ENCODE assay signal across 12 cellular contexts in genomic region chr1:53511933-53512806, GRCh38. TPM values are rescaled to one million over a fixed set of nuclear protein-coding genes. Genes with fewer than 3 reads are reported as not detected.
DNase-seq lines count a peak whose midpoint lies in the region; ATAC-seq and TF ChIP-seq lines count a peak whose summit lies in the region.
"Had no signal": no experiment of that assay in that cellular context is flagged by ENCODE, and none has a peak within 500 bp of the region (broad histone marks: within the 10 kb centered on the region; RNA-seq: fewer than 3 reads in every experiment).

No MANE protein-coding gene starts in this region.

- H3K4me1 ChIP-seq in right atrium auricular region (peaks cover 0 to 18% of the 10 kb centered on the region in 2 donors), hepatocyte (ENCODE audit: insufficient read depth) (peaks cover 21% of the 10 kb centered on the region), vagina (peaks cover 38% of the 10 kb centered on the region), stomach (peaks cover 0 to 40% (median 0%) of the 10 kb centered on the region in 4 donors)
- H3K4me1 ChIP-seq: adrenal gland had no signal

- no peaks in the 10 kb centered on the region for H3K27me3 ChIP-seq in right atrium auricular region
- H3K27me3 ChIP-seq in hepatocyte: no peaks in the 10 kb centered on the region
- no peaks in the 10 kb centered on the region for H3K27me3 ChIP-seq in vagina
- no peaks in the 10 kb centered on the region for H3K27me3 ChIP-seq in stomach
- H3K27me3 ChIP-seq: adrenal gland had no signal

- H3K36me3 ChIP-seq in right atrium auricular region (no peaks in the 10 kb centered on the region), hepatocyte (replicated peaks; ENCODE audit: insufficient read depth, low read depth) (no peaks in the 10 kb centered on the region), vagina (no peaks in the 10 kb centered on the region), stomach (no peaks in the 10 kb centered on the region)
- H3K36me3 ChIP-seq: adrenal gland had no signal

- no peak for TF ChIP-seq POLR2A in vagina (IDR thresholded peaks at IDR 0.05)
- TF ChIP-seq POLR2A in stomach (IDR thresholded peaks at IDR 0.05): no peak

- H3K27ac ChIP-seq in right atrium auricular region (peak overlapping the region in 1 of 2 donors; percentile 23), hepatocyte (peak overlapping the region; percentile 52), vagina (peak overlapping the region; percentile 80), stomach (peak overlapping the region in 2 of 5 donors; percentile 16 to 80)

- WGBS in hepatocyte (ENCODE audit: low lambda C conversion rate, missing lambda C conversion rate): 58% methylated on average over 19 of the region's 19 CpGs
- WGBS in stomach, 5 donors: 43 to 55% (median 49%) methylated on average over 16 to 19 of the region's 19 CpGs

- intact Hi-C loops in Right ventricle myocardium inferior (cut with DNase I) (no loop called here), vagina (cut with DNase I) (no loop called here), stomach (cut with DNase I; ENCODE audit: low total_unique reads) (no loop called here)

- TF ChIP-seq EP300 in stomach (IDR thresholded peaks at IDR 0.05): no peak

- 0 out of 2 replicates have a peak overlapping the region, but pooled peaks have one; percentile 21 for H3K27ac Mint-ChIP-seq in WTC11

- no peak overlapping the region for H2AFZ ChIP-seq in hepatocyte

- no peak overlapping the region for H3K4me3 ChIP-seq in right atrium auricular region
- no peak overlapping the region for H3K4me3 ChIP-seq in hepatocyte
- no peak overlapping the region for H3K4me3 ChIP-seq in vagina
- no peak overlapping the region for H3K4me3 ChIP-seq in stomach
- H3K4me3 ChIP-seq: adrenal gland had no signal

- no peaks in the 10 kb centered on the region for H3K79me2 ChIP-seq in hepatocyte

- no peak overlapping the region for H3K4me2 ChIP-seq in hepatocyte

- H3K36me3 Mint-ChIP-seq in WTC11: no peaks in the 10 kb centered on the region

- H3K9me3 ChIP-seq in right atrium auricular region (no peaks in the 10 kb centered on the region), hepatocyte (ENCODE audit: low read depth) (no peaks in the 10 kb centered on the region), vagina (no peaks in the 10 kb centered on the region), stomach (no peaks in the 10 kb centered on the region)
- H3K9me3 ChIP-seq: adrenal gland had no signal

- POLR2A ChIA-PET in WTC11 (lab: Charles Lee): no interaction called here

- H3K4me1 Mint-ChIP-seq in WTC11: peaks cover 14% of the 10 kb centered on the region; the same call in 1 of the 2 replicates

- TF ChIP-seq CTCF in right atrium auricular region (IDR thresholded peaks at IDR 0.05) (no peak), WTC11 (IDR thresholded peaks at IDR 0.05) (no peak), hepatocyte (IDR thresholded peaks at IDR 0.05; ENCODE audit: poor library complexity) (no peak), vagina (IDR thresholded peaks at IDR 0.05) (no peak), stomach (IDR thresholded peaks at IDR 0.05) (no peak)

- no peaks in the 10 kb centered on the region for H3K9me3 Mint-ChIP-seq in WTC11

- peak; percentile 70 for ATAC-seq in Right ventricle myocardium inferior
- ATAC-seq in WTC11: no peak
- no peak for ATAC-seq in HG02981 (IDR thresholded peaks at IDR 0.05; ENCODE audit: unreplicated experiment)
- no peak for ATAC-seq in GM19324 (IDR thresholded peaks at IDR 0.05; ENCODE audit: low FRiP score, unreplicated experiment)

- no peaks in the 10 kb centered on the region for H4K20me1 ChIP-seq in hepatocyte (ENCODE audit: insufficient read depth, poor library complexity, severe bottlenecking)

- DNase-seq in Right ventricle myocardium inferior (ENCODE audit: missing footprints): peak; percentile 66
- no peak for DNase-seq in right atrium auricular region (ENCODE audit: low spot score)
- no peak for DNase-seq in WTC11 (ENCODE audit: low spot score)
- DNase-seq in hepatocyte (ENCODE audit: low spot score): no peak
- no peak for DNase-seq in vagina (ENCODE audit: extremely low spot score in 2 of 2)
- DNase-seq in stomach: no peak
- DNase-seq: activated CD4-positive, alpha-beta T cell treated with anti-CD3 and anti-CD28 coated beads for 1 hour; hypothalamus had no signal

- H3K27me3 Mint-ChIP-seq in WTC11 (ENCODE audit: low read depth): no peaks in the 10 kb centered on the region

- no peak overlapping the region for H3K4me3 Mint-ChIP-seq in WTC11

- CTCF ChIA-PET in WTC11 (lab: Charles Lee): interaction anchor here (0.6 to 3.2 kb wide), 7 partner anchors 8 to 322 kb away, joined by 3 to 16 read pairs (median 3); no protein-coding TSS in a partner anchor

- no peaks in the 10 kb centered on the region for H3K9me2 ChIP-seq in hepatocyte (replicated peaks; ENCODE audit: insufficient read depth)

TF ChIP-seq in WTC11, 78 proteins besides CTCF, POLR2A, EP300 and RAD21:
- TF ChIP-seq TP53 (CRISPR knock-in tag; IDR thresholded peaks at IDR 0.05) (no peak), ETV6 (CRISPR knock-in tag; IDR thresholded peaks at IDR 0.05) (no peak), ZNF512 (CRISPR knock-in tag; IDR thresholded peaks at IDR 0.05; ENCODE audit: borderline replicate concordance) (no peak), ZNF671 (CRISPR knock-in tag; IDR thresholded peaks at IDR 0.05) (no peak)

RNA-seq across cellular contexts. Expression of gene DMRTB1, which starts 53.0 kb away (rescaled TPM):
- total RNA-seq in Right ventricle myocardium inferior (not detected), right atrium auricular region (not detected), WTC11 (2021) (0.16 to 0.18 TPM (median 0.17 TPM) in 3 replicates), hepatocyte (not detected in 2 replicates), vagina (not detected), stomach (not detected)
- polyA plus RNA-seq in hepatocyte (not detected in 2 replicates), stomach (not detected)
- total RNA-seq: adrenal gland had no signal
- polyA plus RNA-seq: adrenal gland, AG04450 had no signal
